8 cellular contexts compared by ENCODE assay signal in the genomic region with DNA sequence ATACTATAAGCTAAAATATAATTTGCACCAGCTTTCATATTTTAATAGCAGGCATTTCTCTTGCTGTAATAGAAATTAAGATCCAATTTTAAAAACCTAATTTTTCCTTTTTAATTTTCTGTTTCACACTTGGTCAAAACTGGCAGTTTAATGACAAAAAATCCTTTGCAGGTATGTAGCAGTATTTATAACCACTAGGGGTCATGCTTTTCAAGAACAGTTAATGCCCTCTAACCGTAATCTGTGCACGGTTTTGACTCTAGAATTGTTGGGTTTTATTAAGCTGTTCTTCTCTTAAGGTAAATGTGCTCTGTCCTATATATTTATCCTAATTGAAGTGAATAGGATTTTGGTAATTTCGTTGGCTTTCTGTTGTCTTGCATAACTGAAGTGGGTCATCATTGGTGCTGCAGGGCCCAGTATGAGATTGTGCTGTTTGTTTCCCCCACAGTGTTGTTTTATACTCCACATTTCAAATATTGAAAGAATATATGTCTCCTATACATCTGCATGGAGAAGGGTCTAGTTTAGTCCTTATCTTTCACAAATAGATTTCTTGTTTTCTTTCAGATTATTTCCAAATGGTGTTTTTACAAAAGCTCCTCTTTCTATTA.
DNase-seq lines count a peak whose midpoint lies in the region; ATAC-seq and TF ChIP-seq lines count a peak whose summit lies in the region.

No MANE protein-coding gene starts in this region.

- no peak overlapping the region for H2BK5ac ChIP-seq in mesendoderm (ENCODE audit: low read length)

- TF ChIP-seq CTCF in A673 (conservative IDR thresholded peaks at IDR 0.05; ENCODE audit: low read depth, low read length) (peak; percentile 76), GM12874 (IDR thresholded peaks at IDR 0.05; ENCODE audit: insufficient read depth, low read depth, low read length) (peak; percentile 55), dorsolateral prefrontal cortex (IDR thresholded peaks at IDR 0.05 in 54 of 56, conservative IDR thresholded peaks at IDR 0.05 in 2 of 56; ENCODE audit: low read depth in 1 of 56, partially characterized antibody in 56 of 56) (peak; percentile 43 to 85 (median 77))

- H3K4me2 ChIP-seq in mesendoderm (ENCODE audit: low read length): no peak overlapping the region

- H3K27ac ChIP-seq in A673 (ENCODE audit: low read depth, low read length, poor library complexity, severe bottlenecking) (no peak overlapping the region), dorsolateral prefrontal cortex (no peak overlapping the region), mesendoderm (ENCODE audit: low read depth, low read length) (no peak overlapping the region)

- H3K79me2 ChIP-seq in mesendoderm (ENCODE audit: control insufficient read depth, insufficient read depth, low read length): no peaks in the 10 kb centered on the region

- WGBS in mesendoderm (ENCODE audit: extremely low coverage, insufficient coverage, low lambda C conversion rate): no CpG with 5 or more reads among the region's 3 CpGs

- H4K8ac ChIP-seq in mesendoderm (ENCODE audit: low read depth, low read length): no peak overlapping the region

- H3K36me3 ChIP-seq in A673 (ENCODE audit: insufficient read depth, low read length, poor library complexity, severe bottlenecking) (no peaks in the 10 kb centered on the region), mesendoderm (ENCODE audit: control insufficient read depth, insufficient read depth, low read length) (no peaks in the 10 kb centered on the region)

- no peak overlapping the region for H3K4ac ChIP-seq in mesendoderm (ENCODE audit: low read depth, low read length)

- intact Hi-C loops in A673 (cut with micrococcal nuclease; ENCODE audit: unreplicated experiment) (no loop called here), dorsolateral prefrontal cortex (cut with DNase I) (loop anchor here in 1 of 2 donors (5.0 to 10.0 kb wide), 2 partner anchors 39 to 497 kb away; no protein-coding TSS in a partner anchor)

- no peak overlapping the region for H3K18ac ChIP-seq in mesendoderm (ENCODE audit: low read length)

- H3K23ac ChIP-seq in mesendoderm (ENCODE audit: low read length): no peak overlapping the region

- no peaks in the 10 kb centered on the region for H3K4me1 ChIP-seq in A673 (ENCODE audit: insufficient read depth, low read length, poor library complexity, severe bottlenecking)
- H3K4me1 ChIP-seq in mesendoderm (ENCODE audit: control insufficient read depth, low read depth, low read length): no peaks in the 10 kb centered on the region

- no peaks in the 10 kb centered on the region for H3K79me1 ChIP-seq in mesendoderm (ENCODE audit: low read length)

- H2BK120ac ChIP-seq in mesendoderm (ENCODE audit: low read depth, low read length): no peak overlapping the region

- H3K9ac ChIP-seq in mesendoderm (ENCODE audit: low read length): no peak overlapping the region

- H3K9me3 ChIP-seq in A673 (ENCODE audit: low read depth, low read length, poor library complexity, severe bottlenecking): no peaks in the 10 kb centered on the region

- ATAC-seq in GM21737 (IDR thresholded peaks at IDR 0.05; ENCODE audit: unreplicated experiment) (no peak), HG03469 (IDR thresholded peaks at IDR 0.05; ENCODE audit: unreplicated experiment) (no peak), GM21529 (IDR thresholded peaks at IDR 0.05; ENCODE audit: unreplicated experiment) (no peak)

- H4K5ac ChIP-seq in mesendoderm (ENCODE audit: low read length): no peak overlapping the region

- H3K27me3 ChIP-seq in A673 (replicated peaks; ENCODE audit: insufficient read depth, low read depth, low read length, poor library complexity) (no peaks in the 10 kb centered on the region), dorsolateral prefrontal cortex (no peaks in the 10 kb centered on the region), mesendoderm (ENCODE audit: insufficient read depth, low read length, poor library complexity) (no peaks in the 10 kb centered on the region)

- H3K4me3 ChIP-seq in A673 (ENCODE audit: low read depth, low read length, poor library complexity, severe bottlenecking) (no peak overlapping the region), dorsolateral prefrontal cortex (no peak overlapping the region), mesendoderm (ENCODE audit: low read length) (no peak overlapping the region)

- DNase-seq in A673 (ENCODE audit: low spot score) (peak; percentile 60), NCI-H774 (lab: John Stamatoyannopoulos, UW) (peak; percentile 14), dorsolateral prefrontal cortex (no peak), mesendoderm (peak; percentile 44)

- CTCF ChIA-PET in A673 (lab: Charles Lee): interaction anchor here (0.5 to 1.3 kb wide), 2 partner anchors 37 to 418 kb away, joined by 3 read pairs; no protein-coding TSS in a partner anchor

- no TSS peak for BruUV-seq in A673 (replicated peaks; lab: Mats Ljungman, UMichigan)

- H2AK5ac ChIP-seq in mesendoderm (ENCODE audit: low read length): no peak overlapping the region

- H2BK15ac ChIP-seq in mesendoderm (replicated peaks; ENCODE audit: low read depth): no peak overlapping the region

- no peak overlapping the region for H3K56ac ChIP-seq in mesendoderm (ENCODE audit: low read length)

- POLR2A ChIA-PET in A673 (lab: Charles Lee; ENCODE audit: low non-redundant PET): no interaction called here

Comparison
In these comparisons a context has a peak if more than half of its experiments do, and no peak if none do; other contexts are left out.
1. DNase-seq: peak in A673 (single experiment), NCI-H774 (single experiment) and mesendoderm (single experiment); none in dorsolateral prefrontal cortex (0 of 10).
2. Peak in every context shown above with its lines, with median percentiles within 50 percentile points of each other: CTCF ChIP-seq.